ENCODE assay signal across 17 cellular contexts in genomic region chr19:455031-455705, GRCh38. TPM values are rescaled to one million over a fixed set of nuclear protein-coding genes. Genes with fewer than 3 reads are reported as not detected.
DNase-seq lines count a peak whose midpoint lies in the region; ATAC-seq and TF ChIP-seq lines count a peak whose summit lies in the region.
"Had no signal": no experiment of that assay in that cellular context is flagged by ENCODE, and none has a peak within 500 bp of the region (broad histone marks: within the 10 kb centered on the region; RNA-seq: fewer than 3 reads in every experiment).

No MANE protein-coding gene starts in this region.

- peaks cover 5% of the 10 kb centered on the region for H3K27me3 ChIP-seq in H7 (ENCODE audit: control insufficient read depth, insufficient read depth, low read length)
- peaks cover 8% of the 10 kb centered on the region for H3K27me3 ChIP-seq in osteoblast (ENCODE audit: insufficient read depth, low read length)

- no peak for ATAC-seq in Right ventricle myocardium superior (ENCODE audit: poor library complexity)
- ATAC-seq in stimulated activated memory B cell treated with anti-CD40 and anti-IgM and Interleukin-4, amounts not matched to agents 10 μg/mL and 1 μg/mL and 100 μg/mL, for 72 hours = no peak
- ATAC-seq: GM12878 had no signal

- no peaks in the 10 kb centered on the region for H4K20me1 ChIP-seq in osteoblast (ENCODE audit: insufficient read depth, low read length)

- intact Hi-C loops in Right ventricle myocardium superior (cut with DNase I) = no loop called here
- intact Hi-C loops in cardiac septum (cut with DNase I) = no loop called here

- H3K9me3 ChIP-seq in osteoblast (ENCODE audit: low read depth, low read length) = no peaks in the 10 kb centered on the region
- H3K9me3 ChIP-seq: HAP-1 had no signal

- no peak for TF ChIP-seq CTCF in chondrocyte (IDR thresholded peaks at IDR 0.05)
- no peak for TF ChIP-seq CTCF in osteoblast (IDR thresholded peaks at IDR 0.05; ENCODE audit: extremely low read depth, low read depth, low read length)

- DNase-seq in Right ventricle myocardium superior = peak; percentile 35
- no peak for DNase-seq in cardiac septum (ENCODE audit: low spot score)
- DNase-seq in H7 = peak; percentile 55
- no peak for DNase-seq in chondrocyte (ENCODE audit: low spot score)
- DNase-seq in osteoblast (ENCODE audit: insufficient read length, low spot score, missing footprints) = peak; percentile 87
- DNase-seq: BE2C; C1 segment of cervical spinal cord; CD4-positive, CD25-positive, alpha-beta regulatory T cell; CD8-positive, alpha-beta memory T cell; COR-L47; DMS 273 treated with DMSO at 0.1 percent for 48 hours; DMS53; DND-41; EL had no signal

- H3K4me3 ChIP-seq in H7 (ENCODE audit: insufficient read depth, low read depth, low read length) (no peak overlapping the region), osteoblast (ENCODE audit: insufficient read depth, low read length) (no peak overlapping the region)
- H3K4me3 ChIP-seq: GM12878, HAP-1 had no signal

- no peaks in the 10 kb centered on the region for H3K79me2 ChIP-seq in osteoblast (ENCODE audit: insufficient read depth, low read length)

- H3K4me1 Mint-ChIP-seq in chondrocyte (ENCODE audit: low read depth) = peaks cover 5% of the 10 kb centered on the region
- H3K4me1 Mint-ChIP-seq in stimulated activated memory B cell treated with anti-CD40 and anti-IgM and Interleukin-4, amounts not matched to agents 10 μg/mL and 1 μg/mL and 100 μg/mL, for 72 hours = no peaks in the 10 kb centered on the region

- peaks cover 8% of the 10 kb centered on the region for H3K36me3 Mint-ChIP-seq in chondrocyte (ENCODE audit: low read depth)
- H3K36me3 Mint-ChIP-seq in stimulated activated memory B cell treated with anti-CD40 and anti-IgM and Interleukin-4, amounts not matched to agents 10 μg/mL and 1 μg/mL and 100 μg/mL, for 72 hours = no peaks in the 10 kb centered on the region
- H3K36me3 Mint-ChIP-seq: CD4-positive, CD25-positive, alpha-beta regulatory T cell; CD8-positive, alpha-beta memory T cell had no signal

- no peak overlapping the region for H3K27ac ChIP-seq in osteoblast (ENCODE audit: low read depth, low read length)

- H3K4me3 Mint-ChIP-seq in chondrocyte (ENCODE audit: unreplicated experiment) = no peak overlapping the region
- H3K4me3 Mint-ChIP-seq in stimulated activated memory B cell treated with anti-CD40 and anti-IgM and Interleukin-4, amounts not matched to agents 10 μg/mL and 1 μg/mL and 100 μg/mL, for 72 hours = no peak overlapping the region
- H3K4me3 Mint-ChIP-seq: CD4-positive, CD25-positive, alpha-beta regulatory T cell; CD8-positive, alpha-beta memory T cell had no signal

- peak overlapping the region; percentile 13 for H3K27ac Mint-ChIP-seq in chondrocyte (ENCODE audit: unreplicated experiment)
- no peak overlapping the region for H3K27ac Mint-ChIP-seq in stimulated activated memory B cell treated with anti-CD40 and anti-IgM and Interleukin-4, amounts not matched to agents 10 μg/mL and 1 μg/mL and 100 μg/mL, for 72 hours
- H3K27ac Mint-ChIP-seq: CD4-positive, CD25-positive, alpha-beta regulatory T cell had no signal

- no peak overlapping the region for H3K4me2 ChIP-seq in osteoblast (ENCODE audit: insufficient read depth, low read length)

- H3K9me3 Mint-ChIP-seq in chondrocyte (ENCODE audit: low read depth) = no peaks in the 10 kb centered on the region
- H3K9me3 Mint-ChIP-seq in stimulated activated memory B cell treated with anti-CD40 and anti-IgM and Interleukin-4, amounts not matched to agents 10 μg/mL and 1 μg/mL and 100 μg/mL, for 72 hours = peaks cover 5% of the 10 kb centered on the region

- H3K27me3 Mint-ChIP-seq in chondrocyte (ENCODE audit: low read depth) = no peaks in the 10 kb centered on the region
- peaks cover 28% of the 10 kb centered on the region for H3K27me3 Mint-ChIP-seq in stimulated activated memory B cell treated with anti-CD40 and anti-IgM and Interleukin-4, amounts not matched to agents 10 μg/mL and 1 μg/mL and 100 μg/mL, for 72 hours

- H3K36me3 ChIP-seq in H7 (replicated peaks; ENCODE audit: control insufficient read depth, insufficient read depth, low read length) (no peaks in the 10 kb centered on the region), osteoblast (ENCODE audit: insufficient read depth, low read length) (no peaks in the 10 kb centered on the region)
- H3K36me3 ChIP-seq: BE2C, HAP-1 had no signal

- H2AFZ ChIP-seq in osteoblast (ENCODE audit: low read length) = no peak overlapping the region

- H3K4me1 ChIP-seq in osteoblast (ENCODE audit: insufficient read depth, low read length) = no peaks in the 10 kb centered on the region
- H3K4me1 ChIP-seq: BE2C, HAP-1 had no signal

RNA-seq across cellular contexts. Expression of gene SHC2, which starts 5.7 kb away (rescaled TPM):
- total RNA-seq in Right ventricle myocardium superior = 8.8 TPM
- 16.8 TPM for total RNA-seq in cardiac septum
- total RNA-seq in H7 (2014; rRNA removed; shearing (Covaris generic)) = 5.3 and 6.9 TPM in 2 replicates
- total RNA-seq in chondrocyte = 26.9 to 50.9 TPM (median 47.8 TPM) in 3 replicates
- total RNA-seq in osteoblast = 0.36 and 1.5 TPM in 2 replicates
- total RNA-seq: CD4-positive, CD25-positive, alpha-beta regulatory T cell had no signal

RNA-seq across cellular contexts. Expression of gene MADCAM1, which starts 41.1 kb away (rescaled TPM):
- total RNA-seq in Right ventricle myocardium superior = 0.24 TPM
- 0.40 TPM for total RNA-seq in cardiac septum
- total RNA-seq in H7 (2014; rRNA removed; shearing (Covaris generic)) = 0.70 TPM in 1 of 2 replicates, not detected in the other
- 0.59 to 0.92 TPM (median 0.62 TPM) in 3 replicates for total RNA-seq in chondrocyte
- total RNA-seq in osteoblast = 0.59 and 0.72 TPM in 2 replicates

RNA-seq across cellular contexts. Expression of gene C2CD4C, which starts 46.2 kb away (rescaled TPM):
- total RNA-seq in Right ventricle myocardium superior (1.7 TPM), cardiac septum (2.7 TPM), chondrocyte (1.1 to 1.4 TPM (median 1.4 TPM) in 3 replicates), osteoblast (not detected in 2 replicates)
- total RNA-seq in H7 (2014; rRNA removed; shearing (Covaris generic)) = 9.2 and 13.9 TPM in 2 replicates
- total RNA-seq: CD4-positive, CD25-positive, alpha-beta regulatory T cell; CD8-positive, alpha-beta memory T cell; GM12878 had no signal

RNA-seq across cellular contexts. Expression of gene TPGS1, which starts 52.1 kb away (rescaled TPM):
- total RNA-seq in Right ventricle myocardium superior (10.8 TPM), cardiac septum (11.2 TPM), chondrocyte (18.3 to 22.6 TPM (median 21.3 TPM) in 3 replicates), osteoblast (38.3 and 47.8 TPM in 2 replicates)
- total RNA-seq in H7 (2014; rRNA removed; shearing (Covaris generic)) = 13.7 and 18.1 TPM in 2 replicates

Comparison
In these comparisons a context has a peak if more than half of its experiments do, and no peak if none do; other contexts are left out.
1. DNase-seq: peak in Right ventricle myocardium superior (single experiment), H7 (single experiment) and osteoblast (single experiment); none in cardiac septum (single experiment) and chondrocyte (single experiment).